Comparison of ENCODE assay signal across 1 cellular context in the genomic region with DNA sequence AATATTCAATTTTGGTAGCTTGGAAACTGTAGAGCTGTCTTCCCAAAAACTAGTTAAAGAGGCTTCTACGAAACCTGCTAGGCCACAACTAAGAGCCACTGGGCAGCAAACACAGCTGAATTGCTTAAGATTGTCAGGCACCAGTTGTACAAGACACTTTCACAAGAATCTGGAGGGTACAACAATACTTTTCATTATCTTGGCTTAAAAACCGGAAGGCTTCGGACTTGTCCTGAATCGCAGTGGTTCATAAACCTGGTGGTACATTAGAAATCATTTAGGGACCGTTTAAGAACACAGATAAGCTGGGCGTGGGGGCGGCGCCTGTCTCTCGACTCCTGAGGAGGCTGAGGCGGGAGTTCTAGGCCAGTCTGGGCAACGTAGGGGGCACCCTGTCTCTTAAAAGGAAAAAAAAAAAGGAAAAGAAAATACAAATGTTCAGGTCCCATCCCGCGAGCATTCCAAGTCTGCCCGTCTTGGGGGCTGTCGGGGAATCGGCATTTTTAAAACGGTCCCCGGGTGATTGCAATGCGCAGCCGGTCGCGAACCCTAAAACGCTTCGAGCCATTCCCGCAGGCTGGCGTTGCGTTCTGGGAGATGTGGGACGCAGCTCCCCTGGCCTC.
TF ChIP-seq lines count a peak whose summit lies in the region.

No MANE protein-coding gene starts in this region.

TF ChIP-seq in GM23338, 12 proteins besides CTCF, POLR2A, EP300 and RAD21 (continued from another document):
- TF ChIP-seq, protein P1, sequence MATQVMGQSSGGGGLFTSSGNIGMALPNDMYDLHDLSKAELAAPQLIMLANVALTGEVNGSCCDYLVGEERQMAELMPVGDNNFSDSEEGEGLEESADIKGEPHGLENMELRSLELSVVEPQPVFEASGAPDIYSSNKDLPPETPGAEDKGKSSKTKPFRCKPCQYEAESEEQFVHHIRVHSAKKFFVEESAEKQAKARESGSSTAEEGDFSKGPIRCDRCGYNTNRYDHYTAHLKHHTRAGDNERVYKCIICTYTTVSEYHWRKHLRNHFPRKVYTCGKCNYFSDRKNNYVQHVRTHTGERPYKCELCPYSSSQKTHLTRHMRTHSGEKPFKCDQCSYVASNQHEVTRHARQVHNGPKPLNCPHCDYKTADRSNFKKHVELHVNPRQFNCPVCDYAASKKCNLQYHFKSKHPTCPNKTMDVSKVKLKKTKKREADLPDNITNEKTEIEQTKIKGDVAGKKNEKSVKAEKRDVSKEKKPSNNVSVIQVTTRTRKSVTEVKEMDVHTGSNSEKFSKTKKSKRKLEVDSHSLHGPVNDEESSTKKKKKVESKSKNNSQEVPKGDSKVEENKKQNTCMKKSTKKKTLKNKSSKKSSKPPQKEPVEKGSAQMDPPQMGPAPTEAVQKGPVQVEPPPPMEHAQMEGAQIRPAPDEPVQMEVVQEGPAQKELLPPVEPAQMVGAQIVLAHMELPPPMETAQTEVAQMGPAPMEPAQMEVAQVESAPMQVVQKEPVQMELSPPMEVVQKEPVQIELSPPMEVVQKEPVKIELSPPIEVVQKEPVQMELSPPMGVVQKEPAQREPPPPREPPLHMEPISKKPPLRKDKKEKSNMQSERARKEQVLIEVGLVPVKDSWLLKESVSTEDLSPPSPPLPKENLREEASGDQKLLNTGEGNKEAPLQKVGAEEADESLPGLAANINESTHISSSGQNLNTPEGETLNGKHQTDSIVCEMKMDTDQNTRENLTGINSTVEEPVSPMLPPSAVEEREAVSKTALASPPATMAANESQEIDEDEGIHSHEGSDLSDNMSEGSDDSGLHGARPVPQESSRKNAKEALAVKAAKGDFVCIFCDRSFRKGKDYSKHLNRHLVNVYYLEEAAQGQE (IDR thresholded peaks at IDR 0.05; ENCODE audit: unreplicated experiment), result no peak
- TF ChIP-seq CREB1 (CRISPR knock-in tag; IDR thresholded peaks at IDR 0.05; ENCODE audit: low read depth) (no peak), NANOG (IDR thresholded peaks at IDR 0.05; ENCODE audit: borderline replicate concordance) (no peak), ZNF331 (CRISPR knock-in tag; IDR thresholded peaks at IDR 0.05; ENCODE audit: low read depth) (no peak), POLR2AphosphoS5 (IDR thresholded peaks at IDR 0.05; ENCODE audit: low read depth) (no peak)
- TF ChIP-seq, protein P2, sequence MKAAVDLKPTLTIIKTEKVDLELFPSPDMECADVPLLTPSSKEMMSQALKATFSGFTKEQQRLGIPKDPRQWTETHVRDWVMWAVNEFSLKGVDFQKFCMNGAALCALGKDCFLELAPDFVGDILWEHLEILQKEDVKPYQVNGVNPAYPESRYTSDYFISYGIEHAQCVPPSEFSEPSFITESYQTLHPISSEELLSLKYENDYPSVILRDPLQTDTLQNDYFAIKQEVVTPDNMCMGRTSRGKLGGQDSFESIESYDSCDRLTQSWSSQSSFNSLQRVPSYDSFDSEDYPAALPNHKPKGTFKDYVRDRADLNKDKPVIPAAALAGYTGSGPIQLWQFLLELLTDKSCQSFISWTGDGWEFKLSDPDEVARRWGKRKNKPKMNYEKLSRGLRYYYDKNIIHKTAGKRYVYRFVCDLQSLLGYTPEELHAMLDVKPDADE (IDR thresholded peaks at IDR 0.05), result no peak
TF ChIP-seq in GM23338: peak in this region for 0.
